In genomic region chr11:76686261-76687079, GRCh38 we compare ENCODE assay signal across 2 cellular contexts.
A peak's percentile ranks its signal among the peaks of the same experiment; 100 is the strongest.
TF ChIP-seq lines count a peak whose summit lies in the region.

No MANE protein-coding gene starts in this region.

TF ChIP-seq in HepG2, 621 proteins besides CTCF, POLR2A, EP300 and RAD21:
- TF ChIP-seq MED13 (CRISPR knock-in tag; IDR thresholded peaks at IDR 0.05): no peak
- TF ChIP-seq ZNF570 (CRISPR knock-in tag; IDR thresholded peaks at IDR 0.05; ENCODE audit: borderline replicate concordance): no peak
- TF ChIP-seq PCBP1 (IDR thresholded peaks at IDR 0.05; ENCODE audit: borderline replicate concordance, low read depth, low read length): no peak
- no peak for TF ChIP-seq CEBPB (IDR thresholded peaks at IDR 0.05; ENCODE audit: borderline replicate concordance, low read depth, low read length)
- no peak for TF ChIP-seq ZNF234 (CRISPR knock-in tag; conservative IDR thresholded peaks at IDR 0.05)
- TF ChIP-seq CEBPZ (IDR thresholded peaks at IDR 0.05; ENCODE audit: low read length): no peak
- no peak for TF ChIP-seq RERE (CRISPR knock-in tag; IDR thresholded peaks at IDR 0.05; ENCODE audit: low read depth)
- TF ChIP-seq ZNF296 (CRISPR knock-in tag; conservative IDR thresholded peaks at IDR 0.05): no peak
- TF ChIP-seq ZNF501 (CRISPR knock-in tag; IDR thresholded peaks at IDR 0.05): no peak
- TF ChIP-seq AHR (CRISPR knock-in tag; IDR thresholded peaks at IDR 0.05): no peak
- TF ChIP-seq HOXD1 (CRISPR knock-in tag; IDR thresholded peaks at IDR 0.05): no peak
- no peak for TF ChIP-seq RELA (CRISPR knock-in tag; IDR thresholded peaks at IDR 0.05)
- no peak for TF ChIP-seq ELF4 (CRISPR knock-in tag; IDR thresholded peaks at IDR 0.05; ENCODE audit: borderline replicate concordance)
TF ChIP-seq in HepG2: peak in this region for 0.

TF ChIP-seq in GM12878, 131 proteins besides CTCF, POLR2A, EP300 and RAD21:
- peak; percentile 42 for TF ChIP-seq RUNX3 (IDR thresholded peaks at IDR 0.05; ENCODE audit: low read length)
- 0 out of 2 replicates have a peak, but pooled peaks have one; percentile 16 for TF ChIP-seq IKZF1 (conservative IDR thresholded peaks at IDR 0.05)
- TF ChIP-seq EED (IDR thresholded peaks at IDR 0.05; ENCODE audit: low read depth): peak; percentile 64
- peak in 1 of 2 experiments; percentile 33; a peak in 1 of 4 replicates for TF ChIP-seq IKZF2 (IDR thresholded peaks at IDR 0.05)
- TF ChIP-seq ETV6 (conservative IDR thresholded peaks at IDR 0.05 in 1 of 2, IDR thresholded peaks at IDR 0.05 in 1 of 2; ENCODE audit: borderline replicate concordance in 1 of 2, low read depth in 1 of 2): no peak
- no peak for TF ChIP-seq NRF1 (conservative IDR thresholded peaks at IDR 0.05; ENCODE audit: low read depth, low read length)
- peak; percentile 73; the same call in 1 of the 2 replicates for TF ChIP-seq SPI1 (IDR thresholded peaks at IDR 0.05; ENCODE audit: borderline replicate concordance, insufficient read depth, low read depth, low read length)
